Comparison of ENCODE assay signal across 16 cellular contexts in the genomic region with DNA sequence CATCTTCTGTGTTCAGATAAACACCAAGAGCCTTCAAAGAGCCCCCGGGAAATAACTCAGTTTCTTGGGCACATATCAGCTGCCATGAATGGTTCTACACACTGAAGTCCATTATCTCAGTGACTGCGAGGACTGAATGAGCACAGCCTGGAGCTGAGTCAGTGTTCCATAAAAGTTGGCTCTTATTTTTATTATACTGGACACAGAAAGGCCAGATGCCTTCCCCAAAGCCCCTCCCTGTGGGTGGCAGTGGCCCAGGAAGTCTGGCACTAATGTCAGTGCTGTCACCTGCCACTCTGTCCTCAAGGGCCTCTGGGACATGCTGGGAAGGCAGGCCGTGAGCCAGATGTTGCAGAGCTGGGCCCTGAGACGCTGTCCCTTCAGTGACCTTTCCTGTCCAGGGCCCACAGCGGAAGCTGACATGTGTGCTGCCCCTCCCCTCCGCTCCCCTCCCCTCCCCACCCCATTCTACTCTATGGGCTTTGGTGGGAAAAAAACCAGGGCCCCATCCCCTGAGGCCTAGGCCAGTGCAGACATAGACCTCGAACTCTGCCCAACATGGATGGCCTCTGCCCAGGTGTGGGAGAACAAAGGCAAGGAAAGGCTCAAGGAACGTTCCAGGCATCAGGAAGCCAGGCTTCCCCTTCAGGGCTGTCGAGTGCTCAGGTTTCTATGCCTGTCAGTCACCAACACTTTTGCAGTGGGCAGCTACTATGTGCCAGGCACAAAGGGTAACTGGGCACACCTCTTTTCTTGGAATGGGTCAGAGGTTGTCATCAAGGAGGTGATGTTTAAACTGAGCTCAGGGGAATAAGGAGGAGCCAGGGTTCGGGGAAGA. TPM values are rescaled to one million over a fixed set of nuclear protein-coding genes. Genes with fewer than 3 reads are reported as not detected.
DNase-seq lines count a peak whose midpoint lies in the region; ATAC-seq, FAIRE-seq and TF ChIP-seq lines count a peak whose summit lies in the region.
"Had no signal": no experiment of that assay in that cellular context is flagged by ENCODE, and none has a peak within 500 bp of the region (broad histone marks: within the 10 kb centered on the region; RNA-seq: fewer than 3 reads in every experiment).

No MANE protein-coding gene starts in this region.

- no peaks in the 10 kb centered on the region for H3K79me2 ChIP-seq in trophoblast cell (ENCODE audit: control insufficient read depth, insufficient read depth, low read length, poor library complexity)

- no peaks in the 10 kb centered on the region for H3K36me3 Mint-ChIP-seq in activated CD4-positive, alpha-beta T cell treated with anti-CD3 and anti-CD28 coated beads for 36 hours (ENCODE audit: low read depth)
- H3K36me3 Mint-ChIP-seq: activated naive CD8-positive, alpha-beta T cell treated with anti-CD3 and anti-CD28 coated beads for 36 hours had no signal

- H2BK5ac ChIP-seq in trophoblast cell (ENCODE audit: low read depth, low read length, poor library complexity): no peak overlapping the region

- peak in 1 of 4 donors; percentile 70 for TF ChIP-seq EP300 in upper lobe of left lung (IDR thresholded peaks at IDR 0.05)

- H3K27me3 Mint-ChIP-seq in activated CD4-positive, alpha-beta T cell treated with anti-CD3 and anti-CD28 coated beads for 36 hours: peaks cover 2% of the 10 kb centered on the region

- no peak overlapping the region for H3K9ac ChIP-seq in trophoblast cell (ENCODE audit: low read length)

- H3K9me3 ChIP-seq in mucosa of descending colon: no peaks in the 10 kb centered on the region
- no peaks in the 10 kb centered on the region for H3K9me3 ChIP-seq in upper lobe of left lung
- H3K9me3 ChIP-seq in trophoblast cell (ENCODE audit: insufficient read depth, low read depth, low read length): peaks cover 7% of the 10 kb centered on the region
- H3K9me3 ChIP-seq: A549, spleen had no signal

- intact Hi-C loops in mucosa of descending colon (cut with DNase I, micrococcal nuclease): no loop called here
- intact Hi-C loops in activated CD4-positive, alpha-beta T cell treated with anti-CD3 and anti-CD28 coated beads for 36 hours (cut with DNase I, micrococcal nuclease): no loop called here

- H3K4ac ChIP-seq in trophoblast cell (ENCODE audit: low read depth, low read length): no peak overlapping the region

- H3K23ac ChIP-seq in trophoblast cell (ENCODE audit: low read length): no peak overlapping the region

- H3K27me3 ChIP-seq in upper lobe of left lung (no peaks in the 10 kb centered on the region), trophoblast cell (ENCODE audit: insufficient read depth, low read length) (no peaks in the 10 kb centered on the region)

- WGBS in upper lobe of left lung, 2 donors: 53 to 61% methylated on average over 6 to 10 of the region's 10 CpGs
- WGBS in trophoblast cell (ENCODE audit: extremely low coverage, insufficient coverage, insufficient read length): no CpG with 5 or more reads among the region's 10 CpGs

- no peak overlapping the region for H3K4me2 ChIP-seq in trophoblast cell (ENCODE audit: low read length)
- H3K4me2 ChIP-seq: A549 had no signal

- TF ChIP-seq CTCF in mucosa of descending colon (IDR thresholded peaks at IDR 0.05): no peak
- TF ChIP-seq CTCF in upper lobe of left lung (IDR thresholded peaks at IDR 0.05): no peak

- no peak overlapping the region for H3K27ac Mint-ChIP-seq in activated CD4-positive, alpha-beta T cell treated with anti-CD3 and anti-CD28 coated beads for 36 hours
- H3K27ac Mint-ChIP-seq: activated naive CD8-positive, alpha-beta T cell treated with anti-CD3 and anti-CD28 coated beads for 36 hours had no signal

- no peaks in the 10 kb centered on the region for H3K4me1 ChIP-seq in mucosa of descending colon (ENCODE audit: low read depth)
- H3K4me1 ChIP-seq in upper lobe of left lung: peaks cover 12 to 23% (median 15%) of the 10 kb centered on the region in 4 donors
- peaks cover 8% of the 10 kb centered on the region in 2 experiments for H3K4me1 ChIP-seq in trophoblast cell (ENCODE audit: control insufficient read depth in 1 of 2, insufficient read depth in 2 of 2, low read length in 2 of 2)
- H3K4me1 ChIP-seq: A549 had no signal

- no peaks in the 10 kb centered on the region for H3K79me1 ChIP-seq in trophoblast cell (ENCODE audit: low read length)

- H3K4me3 ChIP-seq in mucosa of descending colon (no peak overlapping the region), upper lobe of left lung (no peak overlapping the region), trophoblast cell (ENCODE audit: low read depth, low read length) (no peak overlapping the region)
- H3K4me3 ChIP-seq: A549, spleen had no signal

- no peak overlapping the region for H2AK5ac ChIP-seq in trophoblast cell (ENCODE audit: low read length)

- no peak overlapping the region for H3K4me3 Mint-ChIP-seq in activated CD4-positive, alpha-beta T cell treated with anti-CD3 and anti-CD28 coated beads for 36 hours
- H3K4me3 Mint-ChIP-seq: activated naive CD8-positive, alpha-beta T cell treated with anti-CD3 and anti-CD28 coated beads for 36 hours had no signal

- H2BK12ac ChIP-seq in trophoblast cell (ENCODE audit: low read length): no peak overlapping the region

- H4K12ac ChIP-seq in trophoblast cell (ENCODE audit: low read depth, low read length): no peak overlapping the region

- ATAC-seq in mucosa of descending colon: peak; percentile 23
- ATAC-seq in upper lobe of left lung (ENCODE audit: low FRiP score in 2 of 2): no peak
- no peak for ATAC-seq in HG02571 (IDR thresholded peaks at IDR 0.05; ENCODE audit: unreplicated experiment)
- no peak for ATAC-seq in activated CD4-positive, alpha-beta T cell treated with anti-CD3 and anti-CD28 coated beads for 36 hours

- CTCF ChIA-PET in activated CD4-positive, alpha-beta T cell treated with anti-CD3 and anti-CD28 coated beads for 36 hours (lab: Charles Lee): interaction anchor here (0.6 to 0.7 kb wide), 2 partner anchors 640 to 966 kb away, joined by 3 read pairs; no protein-coding TSS in a partner anchor

- H3K27ac ChIP-seq in upper lobe of left lung (peak overlapping the region in 3 of 4 donors; percentile 7 to 42 (median 36)), trophoblast cell (ENCODE audit: low read depth, low read length) (no peak overlapping the region)
- H3K27ac ChIP-seq: A549, RWPE1, spleen had no signal

- no peak for FAIRE-seq in frontal cortex (lab: Jason Lieb, UNC)
- FAIRE-seq: A549, urothelium cell line had no signal

- no peak for TF ChIP-seq POLR2A in upper lobe of left lung (IDR thresholded peaks at IDR 0.05)

- DNase-seq in NCI-H2196 (lab: John Stamatoyannopoulos, UW; ENCODE audit: unreplicated experiment) (peak; percentile 18), NCI-H2196 treated with DMSO at 0.1 percent for 48 hours (lab: John Stamatoyannopoulos, UW; ENCODE audit: unreplicated experiment) (no peak), frontal cortex (ENCODE audit: low spot score in 2 of 2) (peak; percentile 55 to 58), mucosa of descending colon (no peak), upper lobe of left lung (peak in 1 of 2 donors; percentile 27), trophoblast cell (no peak)
- DNase-seq in activated CD4-positive, alpha-beta T cell treated with anti-CD3 and anti-CD28 coated beads for 36 hours: no peak
- DNase-seq: activated CD8-positive, alpha-beta memory T cell treated with anti-CD3 and anti-CD28 coated beads, Interleukin-2, amount 50 U/mL, for 4 hours; activated naive CD8-positive, alpha-beta T cell treated with anti-CD3 and anti-CD28 coated beads for 36 hours; NCI-H226; spleen had no signal

- no peak overlapping the region for H4K91ac ChIP-seq in trophoblast cell (ENCODE audit: low read depth, low read length)

- H4K8ac ChIP-seq in trophoblast cell (ENCODE audit: low read depth, low read length): no peak overlapping the region

- H2AFZ ChIP-seq in trophoblast cell (ENCODE audit: insufficient read depth, low read length, poor library complexity): no peak overlapping the region

- H3K14ac ChIP-seq in trophoblast cell (ENCODE audit: low read length): no peak overlapping the region

- no peaks in the 10 kb centered on the region for H3K4me1 Mint-ChIP-seq in activated CD4-positive, alpha-beta T cell treated with anti-CD3 and anti-CD28 coated beads for 36 hours
- H3K4me1 Mint-ChIP-seq: activated naive CD8-positive, alpha-beta T cell treated with anti-CD3 and anti-CD28 coated beads for 36 hours had no signal

- H3K18ac ChIP-seq in trophoblast cell (ENCODE audit: low read length): no peak overlapping the region

- H3K36me3 ChIP-seq in mucosa of descending colon (ENCODE audit: low read depth) (no peaks in the 10 kb centered on the region), upper lobe of left lung (no peaks in the 10 kb centered on the region), trophoblast cell (ENCODE audit: control insufficient read depth in 1 of 2, insufficient read depth in 2 of 2, low read length in 2 of 2) (no peaks in the 10 kb centered on the region)
- H3K36me3 ChIP-seq: spleen had no signal

- H3K9me3 Mint-ChIP-seq in activated CD4-positive, alpha-beta T cell treated with anti-CD3 and anti-CD28 coated beads for 36 hours (ENCODE audit: low read depth): no peaks in the 10 kb centered on the region
- H3K9me3 Mint-ChIP-seq: activated naive CD8-positive, alpha-beta T cell treated with anti-CD3 and anti-CD28 coated beads for 36 hours had no signal

- H2BK120ac ChIP-seq in trophoblast cell (ENCODE audit: insufficient read depth, low read length, poor library complexity): no peak overlapping the region

- POLR2A ChIA-PET in activated CD4-positive, alpha-beta T cell treated with anti-CD3 and anti-CD28 coated beads for 36 hours (lab: Charles Lee): interaction anchor here (1.3 kb wide), 1 partner anchor 27 kb away, joined by 5 read pairs; no protein-coding TSS in a partner anchor

RNA-seq across cellular contexts. Expression of a gene that starts 22.4 kb away (rescaled TPM):
- total RNA-seq in frontal cortex (0.41 TPM), mucosa of descending colon (not detected), upper lobe of left lung (not detected)
- polyA plus RNA-seq in trophoblast cell (2013): 59.2 and 70.8 TPM in 2 replicates
- total RNA-seq in activated CD4-positive, alpha-beta T cell treated with anti-CD3 and anti-CD28 coated beads for 36 hours: not detected
- total RNA-seq: activated naive CD8-positive, alpha-beta T cell treated with anti-CD3 and anti-CD28 coated beads for 36 hours; chondrocyte; spleen had no signal

RNA-seq across cellular contexts. Expression of a gene that starts 33.5 kb away (rescaled TPM):
- total RNA-seq in frontal cortex (3.3 TPM), mucosa of descending colon (1 to 10 TPM in 1 of 3 donors, under 1 TPM in 1, not detected in 1; 0.35 to 2.0 TPM), upper lobe of left lung (1 to 10 TPM in 1 of 6 donors, not detected in 5; 3.1 TPM)
- not detected in 2 replicates for polyA plus RNA-seq in trophoblast cell (2013)
- total RNA-seq in activated CD4-positive, alpha-beta T cell treated with anti-CD3 and anti-CD28 coated beads for 36 hours: not detected
- total RNA-seq: activated naive CD8-positive, alpha-beta T cell treated with anti-CD3 and anti-CD28 coated beads for 36 hours; chondrocyte had no signal
- polyA plus RNA-seq: A549 had no signal

RNA-seq across cellular contexts. Expression of a gene that starts 45.1 kb away (rescaled TPM):
- total RNA-seq in frontal cortex: 20.0 TPM
- total RNA-seq in mucosa of descending colon: 100 to 1,000 TPM in 1 of 3 donors, 10 to 100 TPM in 2; 69.6 to 102 (median 88.6) TPM
- total RNA-seq in upper lobe of left lung: 10 to 100 TPM; 42.6 to 94.2 (median 58.7) TPM
- 29.2 and 29.9 TPM in 2 replicates for polyA plus RNA-seq in trophoblast cell (2013)
- total RNA-seq in activated CD4-positive, alpha-beta T cell treated with anti-CD3 and anti-CD28 coated beads for 36 hours: 10 to 100 TPM; 21.0 to 23.1 TPM

RNA-seq across cellular contexts. Expression of a gene that starts 53.4 kb away (rescaled TPM):
- total RNA-seq in frontal cortex: 15.5 TPM
- total RNA-seq in mucosa of descending colon: 10 to 100 TPM; 33.7 to 68.6 (median 35.4) TPM
- total RNA-seq in upper lobe of left lung: 10 to 100 TPM; 31.4 to 99.0 (median 52.8) TPM
- 109 and 118 TPM in 2 replicates for polyA plus RNA-seq in trophoblast cell (2013)
- total RNA-seq in activated CD4-positive, alpha-beta T cell treated with anti-CD3 and anti-CD28 coated beads for 36 hours: 10 to 100 TPM; 11.7 to 11.9 TPM

Comparison
In these comparisons a context has a peak if more than half of its experiments do, and no peak if none do; other contexts are left out.
1. DNase-seq: peak in NCI-H2196 (single experiment) and frontal cortex (2 of 2); none in NCI-H2196 treated with DMSO at 0.1 percent for 48 hours (single experiment), mucosa of descending colon (0 of 3), trophoblast cell (0 of 2) and activated CD4-positive, alpha-beta T cell treated with anti-CD3 and anti-CD28 coated beads for 36 hours (single experiment).